Comparison of ENCODE assay signal across 24 cellular contexts in the genomic region with DNA sequence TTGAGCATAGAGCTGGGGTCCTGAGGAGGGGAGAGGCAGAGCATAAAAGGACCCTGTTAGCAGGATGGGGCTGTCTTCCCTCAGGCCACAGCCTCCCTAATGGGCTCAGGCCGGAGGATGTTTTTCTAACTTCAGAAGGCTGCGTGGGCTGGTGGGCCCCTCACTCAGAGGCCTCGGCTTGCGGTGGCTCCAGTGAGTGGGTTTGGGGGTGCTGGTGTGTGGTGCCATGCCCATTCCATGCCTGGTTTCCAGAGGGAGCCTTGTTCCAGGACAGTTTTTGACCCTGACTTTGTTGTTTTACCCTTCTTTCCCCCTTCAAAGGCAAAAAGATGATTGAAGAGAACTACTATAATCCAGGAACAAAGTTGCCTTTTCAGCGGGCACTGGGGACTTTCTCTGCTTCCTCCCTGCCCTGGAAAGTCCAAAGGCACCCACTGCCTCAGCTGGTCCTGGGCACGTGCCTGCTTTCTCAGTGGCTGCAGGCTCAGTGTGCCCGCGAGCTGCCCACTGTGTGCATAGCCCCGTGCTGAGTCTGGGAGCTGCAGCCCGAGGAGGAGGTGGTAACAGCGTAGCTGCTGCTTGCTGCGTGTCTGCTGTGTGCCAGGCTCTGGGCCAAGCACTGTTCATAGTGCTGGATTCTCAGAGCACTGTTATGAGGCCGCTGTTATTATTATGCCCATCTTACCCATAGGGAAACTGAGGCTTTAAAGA.
"Had no signal": no experiment of that assay in that cellular context is flagged by ENCODE, and none has a peak within 500 bp of the region (broad histone marks: within the 10 kb centered on the region; RNA-seq: fewer than 3 reads in every experiment).

No MANE protein-coding gene starts in this region.

- H3K4me3 ChIP-seq: esophagus squamous epithelium, lung, mucosa of descending colon, pancreas, skin epidermis, spleen, suprapubic skin had no signal

- H3K9me3 Mint-ChIP-seq: natural killer cell treated with Interleukin-12 subunit alpha and Interleukin-12 subunit beta and Interleukin-15 and Interleukin-18, amount 100 ng/mL, for 72 hours; stimulated activated naive CD8-positive, alpha-beta T cell treated with anti-CD3 and anti-CD28 coated beads, Interleukin-15, Interleukin-2, amounts not matched to agents 100 ng/mL and 50 ng/mL, for 24 hours; type B pancreatic cell had no signal

- H3K4me1 ChIP-seq: pancreas, spleen had no signal

- H3K27me3 Mint-ChIP-seq: effector memory CD8-positive, alpha-beta T cell; memory B cell; progenitor cell of endocrine pancreas; stimulated activated naive CD8-positive, alpha-beta T cell treated with anti-CD3 and anti-CD28 coated beads, Interleukin-15, Interleukin-2, amounts not matched to agents 100 ng/mL and 50 ng/mL, for 24 hours; type B pancreatic cell had no signal

- H3K27me3 ChIP-seq: esophagus squamous epithelium, pancreas, spleen, suprapubic skin had no signal

- H3K27ac ChIP-seq: neutrophil, pancreas, skin epidermis, spleen, suprapubic skin had no signal

- H3K36me3 ChIP-seq: esophagus squamous epithelium, neutrophil, pancreas, spleen, suprapubic skin had no signal

- ATAC-seq: effector memory CD8-positive, alpha-beta T cell; mucosa of descending colon; natural killer cell treated with Interleukin-12 subunit alpha and Interleukin-12 subunit beta and Interleukin-15 and Interleukin-18, amount 100 ng/mL, for 72 hours; pancreas; stimulated activated naive B cell treated with anti-CD40 and anti-IgM and Interleukin-4, amounts not matched to agents 10 μg/mL and 1 μg/mL and 100 μg/mL, for 72 hours had no signal

- H3K27ac Mint-ChIP-seq: effector memory CD8-positive, alpha-beta T cell; memory B cell; naive B cell; natural killer cell treated with Interleukin-12 subunit alpha and Interleukin-12 subunit beta and Interleukin-15 and Interleukin-18, amount 100 ng/mL, for 72 hours; progenitor cell of endocrine pancreas; stimulated activated naive B cell treated with anti-CD40 and anti-IgM and Interleukin-4, amounts not matched to agents 10 μg/mL and 1 μg/mL and 100 μg/mL, for 72 hours; stimulated activated naive CD8-positive, alpha-beta T cell treated with anti-CD3 and anti-CD28 coated beads, Interleukin-15, Interleukin-2, amounts not matched to agents 100 ng/mL and 50 ng/mL, for 24 hours; type B pancreatic cell had no signal

- FAIRE-seq: endometrium, frontal cortex, keratinocyte, pancreas had no signal

- H3K4me3 Mint-ChIP-seq: effector memory CD8-positive, alpha-beta T cell; memory B cell; naive B cell; natural killer cell treated with Interleukin-12 subunit alpha and Interleukin-12 subunit beta and Interleukin-15 and Interleukin-18, amount 100 ng/mL, for 72 hours; stimulated activated naive B cell treated with anti-CD40 and anti-IgM and Interleukin-4, amounts not matched to agents 10 μg/mL and 1 μg/mL and 100 μg/mL, for 72 hours; stimulated activated naive CD8-positive, alpha-beta T cell treated with anti-CD3 and anti-CD28 coated beads, Interleukin-15, Interleukin-2, amounts not matched to agents 100 ng/mL and 50 ng/mL, for 24 hours; type B pancreatic cell had no signal

- DNase-seq: cerebellar nuclear complex; cortex of kidney; effector memory CD8-positive, alpha-beta T cell; erythroblast; esophagus squamous epithelium; mucosa of descending colon; naive B cell; pancreas; spleen; stimulated activated CD4-positive, alpha-beta T cell treated with anti-CD3 and anti-CD28 coated beads, Interleukin-15, amount 100 ng/mL, for 24 hours; stimulated activated CD4-positive, alpha-beta T cell treated with anti-CD3 and anti-CD28 coated beads, Interleukin-2, amount 100 ng/mL, for 48 hours; stimulated activated naive B cell treated with anti-CD40 and anti-IgM and Interleukin-4, amounts not matched to agents 10 μg/mL and 1 μg/mL and 100 μg/mL, for 72 hours had no signal

- H3K9me3 ChIP-seq: esophagus squamous epithelium, mucosa of descending colon, neutrophil, pancreas, suprapubic skin had no signal
